Comparison of ENCODE assay signal across 10 cellular contexts in the genomic region with DNA sequence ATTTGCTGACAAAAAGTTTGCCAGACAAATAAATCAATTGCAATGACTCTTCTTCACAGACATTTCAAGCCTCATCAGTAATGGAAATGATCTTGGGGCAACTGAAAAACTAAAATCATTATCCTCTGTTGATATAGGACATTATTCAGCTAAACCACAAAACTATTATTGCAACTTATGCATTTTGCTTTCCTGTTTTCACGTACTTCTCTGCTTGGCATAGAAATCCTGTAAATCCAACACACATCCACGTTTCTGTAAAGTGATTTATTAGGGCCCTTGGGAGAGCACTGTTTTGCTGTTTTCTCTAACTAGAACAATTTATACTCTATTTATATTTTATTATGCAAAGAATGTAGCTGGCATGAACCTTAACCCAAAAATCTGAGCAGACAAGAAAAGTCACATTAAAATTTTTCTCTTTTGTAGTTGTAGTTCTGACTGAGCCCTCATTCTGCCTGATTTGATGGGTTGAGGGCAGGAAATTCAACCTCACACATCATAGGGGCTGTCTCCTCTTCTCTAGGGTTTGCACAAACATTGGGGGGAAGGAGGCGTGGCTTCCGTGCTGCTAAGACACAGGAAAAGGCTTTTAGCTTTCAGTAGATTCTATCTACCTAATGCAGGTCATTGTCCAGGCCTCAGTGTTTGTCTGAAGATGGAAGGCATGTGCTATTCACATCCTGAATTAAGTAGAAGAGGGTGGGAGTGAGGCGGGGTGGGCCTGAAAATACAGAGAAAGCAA. TPM values are rescaled to one million over a fixed set of nuclear protein-coding genes. Genes with fewer than 3 reads are reported as not detected.
DNase-seq lines count a peak whose midpoint lies in the region; ATAC-seq and TF ChIP-seq lines count a peak whose summit lies in the region.
"Had no signal": no experiment of that assay in that cellular context is flagged by ENCODE, and none has a peak within 500 bp of the region (broad histone marks: within the 10 kb centered on the region; RNA-seq: fewer than 3 reads in every experiment).

No MANE protein-coding gene starts in this region.

- peak; percentile 70 for ATAC-seq in stimulated activated naive CD8-positive, alpha-beta T cell treated with anti-CD3 and anti-CD28 coated beads, Interleukin-15, Interleukin-2, amounts not matched to agents 100 U/mL and 50 U/mL, for 24 hours
- no peak for ATAC-seq in HG03196 (IDR thresholded peaks at IDR 0.05; ENCODE audit: unreplicated experiment)
- ATAC-seq in GM21367 (IDR thresholded peaks at IDR 0.05; ENCODE audit: unreplicated experiment) = no peak
- no peak for ATAC-seq in GM21515 (IDR thresholded peaks at IDR 0.05; ENCODE audit: unreplicated experiment)
- ATAC-seq: stimulated activated naive B cell treated with anti-CD40 and anti-IgM and Interleukin-4, amounts not matched to agents 10 μg/mL and 1 μg/mL and 100 μg/mL, for 72 hours had no signal

- no peak overlapping the region for H3K4me3 ChIP-seq in Peyer's patch
- H3K4me3 ChIP-seq: adrenal gland had no signal

- peak overlapping the region in 1 of 4 donors; percentile 40 for H3K27ac ChIP-seq in Peyer's patch
- H3K27ac ChIP-seq: adrenal gland had no signal

- no peak for TF ChIP-seq CTCF in Peyer's patch (IDR thresholded peaks at IDR 0.05)

- DNase-seq in Peyer's patch (peak in 2 of 3 donors; percentile 78 to 90), lung microvascular endothelial cell (ENCODE audit: low read depth in 2 of 2) (peak; percentile 14 to 47), SHP77 treated with DMSO at 0.1 percent for 48 hours (lab: John Stamatoyannopoulos, UW) (no peak)
- peak; percentile 68 for DNase-seq in activated T-cell treated with anti-CD3 and anti-CD28 coated beads, Interleukin-2, amount 50 U/mL, for 1 hour
- DNase-seq in stimulated activated naive CD8-positive, alpha-beta T cell treated with anti-CD3 and anti-CD28 coated beads, Interleukin-15, Interleukin-2, amounts not matched to agents 100 U/mL and 50 U/mL, for 24 hours = peak; percentile 71
- DNase-seq: stimulated activated naive B cell treated with anti-CD40 and anti-IgM and Interleukin-4, amounts not matched to agents 10 μg/mL and 1 μg/mL and 100 μg/mL, for 72 hours had no signal

- H3K36me3 ChIP-seq in Peyer's patch = no peaks in the 10 kb centered on the region
- H3K36me3 ChIP-seq: adrenal gland had no signal

- no peaks in the 10 kb centered on the region for H3K27me3 ChIP-seq in Peyer's patch
- H3K27me3 ChIP-seq: adrenal gland had no signal

- no peaks in the 10 kb centered on the region for H3K4me1 ChIP-seq in Peyer's patch
- H3K4me1 ChIP-seq: adrenal gland had no signal

- TF ChIP-seq POLR2A in Peyer's patch (IDR thresholded peaks at IDR 0.05) = no peak

- H3K9me3 ChIP-seq in Peyer's patch = no peaks in the 10 kb centered on the region
- H3K9me3 ChIP-seq: adrenal gland had no signal

RNA-seq across cellular contexts. Expression of a gene that starts 11.5 kb away (rescaled TPM):
- total RNA-seq in Peyer's patch = 10 to 100 TPM; 24.3 to 58.6 (median 36.1) TPM
- total RNA-seq in lung microvascular endothelial cell = 21.0 and 31.4 TPM in 2 replicates
